1 cellular context compared by ENCODE assay signal in genomic region chr4:101355767-101356702, GRCh38.
TF ChIP-seq lines count a peak whose summit lies in the region.

No MANE protein-coding gene starts in this region.

TF ChIP-seq in GM23338, 12 proteins besides CTCF, POLR2A, EP300 and RAD21 (continued from another document):
- TF ChIP-seq ZNF462 (CRISPR knock-in tag; IDR thresholded peaks at IDR 0.05) (no peak), ETS1 (IDR thresholded peaks at IDR 0.05) (no peak), STAT1 (IDR thresholded peaks at IDR 0.05; ENCODE audit: unreplicated experiment) (no peak), ZNF331 (CRISPR knock-in tag; IDR thresholded peaks at IDR 0.05; ENCODE audit: low read depth) (no peak), NANOG (IDR thresholded peaks at IDR 0.05; ENCODE audit: borderline replicate concordance) (no peak), POLR2AphosphoS5 (IDR thresholded peaks at IDR 0.05; ENCODE audit: low read depth) (no peak), JUNB (IDR thresholded peaks at IDR 0.05; ENCODE audit: unreplicated experiment) (no peak)
TF ChIP-seq in GM23338: peak in this region for 0.
